In the genomic region with DNA sequence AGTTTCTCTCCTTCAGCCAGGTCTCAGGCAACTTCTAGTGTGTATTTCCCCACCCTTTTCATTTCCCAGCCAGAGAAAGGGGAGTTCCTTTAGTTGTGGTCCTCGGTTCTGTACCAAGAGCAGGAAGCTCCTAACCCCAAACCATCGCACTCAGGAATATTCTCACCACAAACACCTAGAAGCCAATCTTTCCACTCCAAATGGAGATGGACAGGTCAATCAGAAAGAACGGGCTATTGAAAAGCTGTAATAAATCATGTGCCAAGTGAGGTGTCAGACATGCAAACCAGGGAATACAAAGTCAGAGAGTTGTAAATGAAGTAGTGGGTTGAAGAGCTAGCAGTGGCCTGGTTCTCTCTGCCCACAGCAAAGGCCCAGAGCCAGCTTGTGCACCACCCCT, we compare ENCODE assay signal across 17 cellular contexts.
DNase-seq lines count a peak whose midpoint lies in the region; ATAC-seq, FAIRE-seq and TF ChIP-seq lines count a peak whose summit lies in the region.
"Had no signal": no experiment of that assay in that cellular context is flagged by ENCODE, and none has a peak within 500 bp of the region (broad histone marks: within the 10 kb centered on the region; RNA-seq: fewer than 3 reads in every experiment).

No MANE protein-coding gene starts in this region.

- intact Hi-C loops in GM12878 (cut with micrococcal nuclease; ENCODE audit: unreplicated experiment), result no loop called here

- no peak for TF ChIP-seq POLR2A in GM12878 (IDR thresholded peaks at IDR 0.05; ENCODE audit: low read depth, low read length)

- no peaks in the 10 kb centered on the region for H4K20me1 ChIP-seq in KMS-11 (ENCODE audit: insufficient read depth)
- no peaks in the 10 kb centered on the region for H4K20me1 ChIP-seq in GM12878 (ENCODE audit: control insufficient read depth, insufficient read depth)
- H4K20me1 ChIP-seq: BLaER1 had no signal

- 10% methylated on average over 3 of the region's 3 CpGs for WGBS in GM12878 (ENCODE audit: insufficient coverage, insufficient replicate concordance, low lambda C conversion rate, missing lambda C conversion rate)

- H3K4me2 ChIP-seq in KMS-11 (peak overlapping the region; percentile 76), GM12878 (ENCODE audit: control insufficient read depth, insufficient read depth) (peak overlapping the region; percentile 56; the same call in 1 of the 2 replicates)

- H3K4me1 Mint-ChIP-seq in activated naive CD8-positive, alpha-beta T cell treated with anti-CD3 and anti-CD28 coated beads for 36 hours, result peaks cover 36% of the 10 kb centered on the region
- H3K4me1 Mint-ChIP-seq in activated naive CD8-positive, alpha-beta T cell treated with anti-CD3 and anti-CD28 coated beads, Interleukin-2, amount 50 U/mL, for 24 hours, result peaks cover 32% of the 10 kb centered on the region

- H3K27me3 ChIP-seq in KMS-11 (ENCODE audit: insufficient read depth, low read depth) (no peaks in the 10 kb centered on the region; the same call in 1 of the 2 replicates), GM12878 (replicated peaks in 1 of 2; ENCODE audit: control insufficient read depth in 2 of 2, insufficient read depth in 2 of 2, low read length in 1 of 2) (no peaks in the 10 kb centered on the region)
- H3K27me3 ChIP-seq: BLaER1 had no signal

- H3K27ac ChIP-seq in KMS-11 (peak overlapping the region; percentile 76; the same call in 1 of the 2 replicates), GM12878 (ENCODE audit: control insufficient read depth, insufficient read depth) (peak overlapping the region; percentile 59; the same call in 1 of the 2 replicates)
- H3K27ac ChIP-seq: BLaER1, HL-60 had no signal

- FAIRE-seq in GM12878 (lab: Jason Lieb, UNC), result no peak

- RAD21 ChIA-PET in GM12878 (lab: Charles Lee; ENCODE audit: unreplicated experiment), result interaction anchor here (0.9 to 3.5 kb wide), 13 partner anchors 9 to 194 kb away, joined by 3 to 46 read pairs (median 5); a partner anchor contains a TSS

- H2AFZ ChIP-seq in KMS-11 (ENCODE audit: low read depth) (no peak overlapping the region), GM12878 (ENCODE audit: control insufficient read depth, low read depth, low read length) (no peak overlapping the region; the same call in 1 of the 2 replicates)

- ATAC-seq in activated naive CD8-positive, alpha-beta T cell treated with anti-CD3 and anti-CD28 coated beads, Interleukin-2, amount 50 U/mL, for 24 hours, result no peak
- ATAC-seq in GM12878, result peak; percentile 14; the same call in 1 of the 3 replicates
- ATAC-seq in HG03342 (IDR thresholded peaks at IDR 0.05; ENCODE audit: unreplicated experiment), result no peak

- TF ChIP-seq CTCF in KMS-11 (conservative IDR thresholded peaks at IDR 0.05; ENCODE audit: low read depth, low read length), result no peak
- no peak for TF ChIP-seq CTCF in GM12878 (IDR thresholded peaks at IDR 0.05 in 2 of 3, conservative IDR thresholded peaks at IDR 0.05 in 1 of 3; ENCODE audit: control insufficient read depth in 2 of 3, extremely low read depth in 1 of 3, insufficient read depth in 1 of 3, low read depth in 3 of 3, low read length in 3 of 3)

- H3K9ac ChIP-seq in KMS-11, result peak overlapping the region; percentile 36; the same call in 1 of the 2 replicates
- H3K9ac ChIP-seq in GM12878 (ENCODE audit: control insufficient read depth, insufficient read depth, low read length), result no peak overlapping the region
- H3K9ac ChIP-seq: BLaER1 had no signal

- H3K4me3 ChIP-seq in KMS-11 (IDR thresholded peaks at IDR 0.05; ENCODE audit: insufficient read depth, low read depth, low read length), result no peak overlapping the region
- no peak overlapping the region for H3K4me3 ChIP-seq in GM12878
- H3K4me3 ChIP-seq: BLaER1 had no signal

- peak overlapping the region; percentile 61 for H3K27ac Mint-ChIP-seq in activated naive CD8-positive, alpha-beta T cell treated with anti-CD3 and anti-CD28 coated beads for 36 hours
- H3K27ac Mint-ChIP-seq in activated naive CD8-positive, alpha-beta T cell treated with anti-CD3 and anti-CD28 coated beads, Interleukin-2, amount 50 U/mL, for 24 hours, result no peak overlapping the region

- BruUV-seq in GM12878 (replicated peaks; lab: Mats Ljungman, UMichigan), result no TSS peak

- no peaks in the 10 kb centered on the region for H3K27me3 Mint-ChIP-seq in activated naive CD8-positive, alpha-beta T cell treated with anti-CD3 and anti-CD28 coated beads for 36 hours
- no peaks in the 10 kb centered on the region for H3K27me3 Mint-ChIP-seq in activated naive CD8-positive, alpha-beta T cell treated with anti-CD3 and anti-CD28 coated beads, Interleukin-2, amount 50 U/mL, for 24 hours

- TF ChIP-seq EP300 in GM12878 (IDR thresholded peaks at IDR 0.05; ENCODE audit: borderline replicate concordance in 1 of 2, control insufficient read depth in 1 of 2, low read depth in 2 of 2, low read length in 2 of 2), result no peak

- in situ Hi-C loops in GM12878 (cut with MboI), result no loop called here

- CTCF ChIA-PET in GM12878 (lab: Yijun Ruan, JAX), result interaction anchor here (0.8 to 2.0 kb wide), 8 partner anchors 9 to 233 kb away, joined by 3 to 10 read pairs (median 4); a partner anchor contains a TSS

- SMC1A ChIA-PET in GM12878 (lab: Charles Lee; ENCODE audit: uncharacterized antibody, unreplicated experiment), result interaction anchor here (1.1 to 4.8 kb wide), 15 partner anchors 9 to 151 kb away, joined by 3 to 75 read pairs (median 5); a partner anchor contains a TSS

- no peaks in the 10 kb centered on the region for H3K9me3 ChIP-seq in GM12878 (replicated peaks; ENCODE audit: control insufficient read depth, insufficient read depth, low read length)
- H3K9me3 ChIP-seq: BLaER1 had no signal

- no peaks in the 10 kb centered on the region for H3K36me3 Mint-ChIP-seq in activated naive CD8-positive, alpha-beta T cell treated with anti-CD3 and anti-CD28 coated beads for 36 hours
- H3K36me3 Mint-ChIP-seq in activated naive CD8-positive, alpha-beta T cell treated with anti-CD3 and anti-CD28 coated beads, Interleukin-2, amount 50 U/mL, for 24 hours (ENCODE audit: low read depth), result no peaks in the 10 kb centered on the region
- H3K36me3 Mint-ChIP-seq: CD4-positive, CD25-positive, alpha-beta regulatory T cell had no signal

- TF ChIP-seq RAD21 in GM12878 (IDR thresholded peaks at IDR 0.05; ENCODE audit: insufficient read depth, low read depth, low read length), result no peak

- H3K36me3 ChIP-seq in KMS-11 (ENCODE audit: insufficient read depth) (no peaks in the 10 kb centered on the region), GM12878 (ENCODE audit: control insufficient read depth in 2 of 2, insufficient read depth in 2 of 2, low read length in 1 of 2) (peaks cover 0 to 5% of the 10 kb centered on the region in 2 experiments; a peak in 2 of 4 replicates)
- H3K36me3 ChIP-seq: BLaER1 had no signal

- H3K4me3 Mint-ChIP-seq in activated naive CD8-positive, alpha-beta T cell treated with anti-CD3 and anti-CD28 coated beads for 36 hours, result no peak overlapping the region
- H3K4me3 Mint-ChIP-seq in activated naive CD8-positive, alpha-beta T cell treated with anti-CD3 and anti-CD28 coated beads, Interleukin-2, amount 50 U/mL, for 24 hours, result no peak overlapping the region
- H3K4me3 Mint-ChIP-seq: CD4-positive, CD25-positive, alpha-beta regulatory T cell; H9 had no signal

- no peak for DNase-seq in activated naive CD8-positive, alpha-beta T cell treated with anti-CD3 and anti-CD28 coated beads for 36 hours
- no peak for DNase-seq in activated naive CD8-positive, alpha-beta T cell treated with anti-CD3 and anti-CD28 coated beads, Interleukin-2, amount 50 U/mL, for 24 hours
- DNase-seq in GM12878 (ENCODE audit: low read depth, low spot score) (no peak), COR-L47 (lab: John Stamatoyannopoulos, UW) (no peak)
- DNase-seq in central memory CD4-positive, alpha-beta T cell, result no peak
- DNase-seq: 8988T; AML-193; CD4-positive, CD25-positive, alpha-beta regulatory T cell; DND-41; GDM1; GOT3; H9; Kasumi-1 had no signal

- no peaks in the 10 kb centered on the region for H3K9me3 Mint-ChIP-seq in activated naive CD8-positive, alpha-beta T cell treated with anti-CD3 and anti-CD28 coated beads for 36 hours
- H3K9me3 Mint-ChIP-seq in activated naive CD8-positive, alpha-beta T cell treated with anti-CD3 and anti-CD28 coated beads, Interleukin-2, amount 50 U/mL, for 24 hours, result no peaks in the 10 kb centered on the region
- H3K9me3 Mint-ChIP-seq: CD4-positive, CD25-positive, alpha-beta regulatory T cell; H9 had no signal

- POLR2A ChIA-PET in GM12878 (lab: Charles Lee), result interaction anchor here (1.4 to 2.8 kb wide), 3 partner anchors 10 to 73 kb away, joined by 3 to 15 read pairs (median 12); no protein-coding TSS in a partner anchor

- H3K4me1 ChIP-seq in KMS-11 (ENCODE audit: low read depth, poor library complexity, severe bottlenecking) (peaks cover 67% of the 10 kb centered on the region), GM12878 (ENCODE audit: control insufficient read depth, insufficient read depth, low read length) (peaks cover 35% of the 10 kb centered on the region)

- H3K79me2 ChIP-seq in KMS-11 (ENCODE audit: insufficient read depth, low read depth) (no peaks in the 10 kb centered on the region), GM12878 (ENCODE audit: control insufficient read depth, insufficient read depth, low read length) (peaks cover 5% of the 10 kb centered on the region)

TF ChIP-seq in GM12878, 131 proteins besides CTCF, POLR2A, EP300 and RAD21 (continues in another document):
- no peak for TF ChIP-seq RELA (IDR thresholded peaks at IDR 0.05; ENCODE audit: borderline replicate concordance, partially characterized antibody)
- TF ChIP-seq MTA2 (IDR thresholded peaks at IDR 0.05; ENCODE audit: low read depth), result 0 out of 2 replicates have a peak, but pooled peaks have one; percentile 14
- TF ChIP-seq, protein P1, sequence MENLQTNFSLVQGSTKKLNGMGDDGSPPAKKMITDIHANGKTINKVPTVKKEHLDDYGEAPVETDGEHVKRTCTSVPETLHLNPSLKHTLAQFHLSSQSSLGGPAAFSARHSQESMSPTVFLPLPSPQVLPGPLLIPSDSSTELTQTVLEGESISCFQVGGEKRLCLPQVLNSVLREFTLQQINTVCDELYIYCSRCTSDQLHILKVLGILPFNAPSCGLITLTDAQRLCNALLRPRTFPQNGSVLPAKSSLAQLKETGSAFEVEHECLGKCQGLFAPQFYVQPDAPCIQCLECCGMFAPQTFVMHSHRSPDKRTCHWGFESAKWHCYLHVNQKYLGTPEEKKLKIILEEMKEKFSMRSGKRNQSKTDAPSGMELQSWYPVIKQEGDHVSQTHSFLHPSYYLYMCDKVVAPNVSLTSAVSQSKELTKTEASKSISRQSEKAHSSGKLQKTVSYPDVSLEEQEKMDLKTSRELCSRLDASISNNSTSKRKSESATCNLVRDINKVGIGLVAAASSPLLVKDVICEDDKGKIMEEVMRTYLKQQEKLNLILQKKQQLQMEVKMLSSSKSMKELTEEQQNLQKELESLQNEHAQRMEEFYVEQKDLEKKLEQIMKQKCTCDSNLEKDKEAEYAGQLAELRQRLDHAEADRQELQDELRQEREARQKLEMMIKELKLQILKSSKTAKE (IDR thresholded peaks at IDR 0.05; ENCODE audit: low read depth, poor library complexity, severe bottlenecking), result peak; percentile 68
- peak; percentile 65; the same call in 1 of the 2 replicates for TF ChIP-seq IKZF1 (conservative IDR thresholded peaks at IDR 0.05)
